Comparison of ENCODE assay signal across 9 cellular contexts in the genomic region with DNA sequence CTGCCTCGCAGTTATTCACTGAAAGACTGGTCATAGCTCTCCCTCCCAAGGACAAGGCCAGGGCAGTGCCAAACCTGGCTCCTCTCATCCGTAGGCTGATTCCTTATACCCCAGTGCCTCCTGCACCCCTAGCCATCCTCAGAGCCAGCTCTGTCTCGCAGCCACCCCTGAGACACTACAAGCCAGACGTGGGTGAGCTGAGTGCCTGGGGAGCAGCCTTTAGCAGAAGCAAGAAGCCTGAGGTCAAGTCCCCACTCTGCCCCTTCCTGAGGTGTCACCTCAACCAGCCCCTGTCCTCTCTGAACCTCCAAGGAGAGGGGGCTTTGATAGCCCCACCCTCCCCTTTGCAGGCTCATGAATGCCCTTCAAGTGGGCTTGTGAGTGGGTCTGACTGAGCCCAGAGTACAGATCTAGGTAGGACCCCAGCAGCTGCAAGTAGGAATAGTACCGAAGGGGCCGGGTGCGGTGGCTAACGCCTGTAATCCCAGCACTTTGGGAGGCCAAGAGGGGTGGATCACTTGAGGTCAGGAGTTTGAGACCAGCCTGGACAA. TPM values are rescaled to one million over a fixed set of nuclear protein-coding genes. Genes with fewer than 3 reads are reported as not detected.
A peak's percentile ranks its signal among the peaks of the same experiment; 100 is the strongest.
DNase-seq lines count a peak whose midpoint lies in the region; ATAC-seq, FAIRE-seq and TF ChIP-seq lines count a peak whose summit lies in the region.
"Had no signal": no experiment of that assay in that cellular context is flagged by ENCODE, and none has a peak within 500 bp of the region (broad histone marks: within the 10 kb centered on the region; RNA-seq: fewer than 3 reads in every experiment).

No MANE protein-coding gene starts in this region.

- H3K27me3 ChIP-seq in SJCRH30 (no peaks in the 10 kb centered on the region), fibroblast of lung (ENCODE audit: control insufficient read depth, insufficient read depth, low read length) (no peaks in the 10 kb centered on the region)

- H3K79me2 ChIP-seq in fibroblast of lung (ENCODE audit: control insufficient read depth, insufficient read depth, low read length) = peaks cover 35% of the 10 kb centered on the region

- peak overlapping the region; percentile 50 for H2AFZ ChIP-seq in fibroblast of lung (ENCODE audit: low read length)

- H3K9me3 ChIP-seq in SJCRH30 (replicated peaks) (no peaks in the 10 kb centered on the region), fibroblast of lung (ENCODE audit: control insufficient read depth, insufficient read depth, low read depth, low read length) (no peaks in the 10 kb centered on the region)

- FAIRE-seq in RCC 7860 (lab: Jason Lieb, UNC) = no peak

- peaks cover 5% of the 10 kb centered on the region for H3K4me1 ChIP-seq in SJCRH30
- H3K4me1 ChIP-seq in fibroblast of lung (ENCODE audit: control insufficient read depth, extremely low read depth, insufficient read depth, low read length) = peaks cover 9% of the 10 kb centered on the region

- H3K4me3 ChIP-seq in SJCRH30 (peak overlapping the region; percentile 64), fibroblast of lung (replicated peaks in 1 of 4; ENCODE audit: control extremely low read depth in 1 of 4, insufficient read depth in 1 of 4, low read depth in 3 of 4, low read length in 4 of 4) (peak overlapping the region in 2 of 4 experiments; percentile 73 to 78), retinal pigment epithelial cell (ENCODE audit: low read length) (peak overlapping the region; percentile 82)

- no peaks in the 10 kb centered on the region for H4K20me1 ChIP-seq in fibroblast of lung (ENCODE audit: control insufficient read depth, extremely low read depth, insufficient read depth, low read length)

- H3K27ac ChIP-seq in SJCRH30 (no peak overlapping the region), fibroblast of lung (ENCODE audit: insufficient read depth, low read length) (no peak overlapping the region)

- no peak overlapping the region for H3K9ac ChIP-seq in fibroblast of lung (ENCODE audit: insufficient read depth, low read length)

- TF ChIP-seq CTCF in fibroblast of lung (conservative IDR thresholded peaks at IDR 0.05 in 1 of 2, IDR thresholded peaks at IDR 0.05 in 1 of 2; ENCODE audit: low read depth in 1 of 2, low read length in 2 of 2) = no peak
- TF ChIP-seq CTCF in retinal pigment epithelial cell (conservative IDR thresholded peaks at IDR 0.05; ENCODE audit: low read depth, low read length) = no peak

- ATAC-seq in GM19455 (IDR thresholded peaks at IDR 0.05; ENCODE audit: unreplicated experiment) (peak; percentile 5), HG02970 (IDR thresholded peaks at IDR 0.05; ENCODE audit: low FRiP score, unreplicated experiment) (no peak)

- DNase-seq in SJCRH30 = no peak
- DNase-seq in fibroblast of lung (ENCODE audit: low read depth in 2 of 2) = no peak
- DNase-seq in retinal pigment epithelial cell (ENCODE audit: low read depth) = no peak
- DNase-seq in RCC 7860 (ENCODE audit: low spot score) = no peak
- DNase-seq in CD1c-positive myeloid dendritic cell (ENCODE audit: extremely low spot score) = no peak
- DNase-seq in NCI-H2171 (lab: John Stamatoyannopoulos, UW) = no peak

- H3K36me3 ChIP-seq in SJCRH30 (peaks cover 4% of the 10 kb centered on the region), fibroblast of lung (ENCODE audit: control insufficient read depth, insufficient read depth, low read length) (peaks cover 5% of the 10 kb centered on the region)

- peak overlapping the region; percentile 17 for H3K4me2 ChIP-seq in fibroblast of lung (ENCODE audit: extremely low read depth, insufficient read depth, low read length)

RNA-seq across cellular contexts. Expression of a gene that starts 14.8 kb away (rescaled TPM):
- 86.0 and 111 TPM in 2 replicates for total RNA-seq in SJCRH30 (2014; rRNA removed; shearing (Covaris generic))
- 61.1 and 87.0 TPM in 2 replicates for total RNA-seq in fibroblast of lung
- 18.0 and 22.9 TPM in 2 replicates for polyA plus RNA-seq in fibroblast of lung
- polyA plus RNA-seq in fibroblast of lung (2012) = 25.1 and 26.9 TPM in 2 replicates
- polyA minus RNA-seq in fibroblast of lung (ENCODE audit: low replicate concordance) = 48.8 and 66.7 TPM in 2 replicates

RNA-seq across cellular contexts. Expression of a gene that starts 16.2 kb away (rescaled TPM):
- total RNA-seq in SJCRH30 (2014; rRNA removed; shearing (Covaris generic)) = 23.0 and 23.8 TPM in 2 replicates
- 5.6 and 9.7 TPM in 2 replicates for total RNA-seq in fibroblast of lung
- polyA plus RNA-seq in fibroblast of lung = 7.5 and 9.5 TPM in 2 replicates
- polyA plus RNA-seq in fibroblast of lung (2012) = 19.8 and 25.7 TPM in 2 replicates
- polyA minus RNA-seq in fibroblast of lung (ENCODE audit: low replicate concordance) = 8.0 and 9.9 TPM in 2 replicates

RNA-seq across cellular contexts. Expression of a gene that starts 30.8 kb away (rescaled TPM):
- 0.12 TPM in 1 of 2 replicates, not detected in the other for total RNA-seq in SJCRH30 (2014; rRNA removed; shearing (Covaris generic))
- under 0.01 TPM in 1 of 2 replicates, not detected in the other for total RNA-seq in fibroblast of lung
- 0.01 TPM in 1 of 2 replicates, not detected in the other for polyA plus RNA-seq in fibroblast of lung
- not detected in 2 replicates for polyA plus RNA-seq in fibroblast of lung (2012)
- not detected in 2 replicates for polyA minus RNA-seq in fibroblast of lung (ENCODE audit: low replicate concordance)

RNA-seq across cellular contexts. Expression of a gene that starts 45.7 kb away (rescaled TPM):
- total RNA-seq in SJCRH30 (2014; rRNA removed; shearing (Covaris generic)) = not detected in 2 replicates
- not detected in 2 replicates for total RNA-seq in fibroblast of lung
- not detected in 2 replicates for polyA plus RNA-seq in fibroblast of lung
- not detected in 2 replicates for polyA plus RNA-seq in fibroblast of lung (2012)
- polyA minus RNA-seq in fibroblast of lung (ENCODE audit: low replicate concordance) = not detected in 2 replicates
- total RNA-seq: temporal lobe had no signal

RNA-seq across cellular contexts. Expression of a gene that starts 54.0 kb away (rescaled TPM):
- total RNA-seq in SJCRH30 (2014; rRNA removed; shearing (Covaris generic)) = 26.9 and 28.1 TPM in 2 replicates
- total RNA-seq in fibroblast of lung = 9.8 and 9.9 TPM in 2 replicates
- 13.0 and 14.4 TPM in 2 replicates for polyA plus RNA-seq in fibroblast of lung
- polyA plus RNA-seq in fibroblast of lung (2012) = 12.5 and 12.9 TPM in 2 replicates
- 3.4 and 3.5 TPM in 2 replicates for polyA minus RNA-seq in fibroblast of lung (ENCODE audit: low replicate concordance)
